ENCODE assay signal across 21 cellular contexts in the genomic region with DNA sequence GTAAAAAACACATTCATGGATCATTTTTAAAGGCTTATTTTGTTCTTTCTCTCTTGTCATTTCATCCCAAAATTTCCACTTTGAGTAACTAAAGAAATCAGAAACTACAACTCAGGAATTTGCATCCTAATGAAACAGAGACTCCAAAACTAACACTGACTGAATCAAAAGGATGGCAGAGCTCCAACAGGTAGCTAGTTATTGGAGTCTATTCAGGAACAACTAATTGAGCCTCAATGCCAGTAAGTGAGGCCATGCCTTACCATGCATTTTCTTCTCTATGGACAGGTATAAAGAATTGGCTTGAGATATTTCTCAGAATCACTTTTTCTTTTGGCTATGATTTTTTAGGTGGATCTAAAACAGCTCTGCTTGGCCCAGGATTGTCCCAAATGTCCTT.
"Had no signal": no experiment of that assay in that cellular context is flagged by ENCODE, and none has a peak within 500 bp of the region (broad histone marks: within the 10 kb centered on the region; RNA-seq: fewer than 3 reads in every experiment).

No MANE protein-coding gene starts in this region.

- H3K4me3 ChIP-seq: hepatocyte, left ventricle myocardium inferior, lower lobe of right lung, prostate gland, right lobe of liver, tibial artery, upper lobe of left lung, uterus had no signal

- FAIRE-seq: endothelial cell of umbilical vein, kidney had no signal

- ATAC-seq: foreskin keratinocyte; left cardiac atrium; lower lobe of right lung; right lobe of liver; stimulated activated effector memory CD8-positive, alpha-beta T cell treated with anti-CD3 and anti-CD28 coated beads, Interleukin-12 subunit alpha, Interleukin-12 subunit beta, amount 100 ng/mL, for 72 hours had no signal

- H3K27me3 ChIP-seq: hepatocyte, tibial artery, upper lobe of left lung, uterus had no signal

- DNase-seq: effector CD4-positive, alpha-beta T cell; endodermal cell; erythroblast; foreskin keratinocyte; head of caudate nucleus; kidney; left cardiac atrium; left ventricle myocardium inferior; lower lobe of right lung; mesendoderm; naive B cell; right lobe of liver; stimulated activated CD4-positive, alpha-beta T cell treated with anti-CD3 and anti-CD28 coated beads, Interleukin-4, amount 100 ng/mL, for 1 hour; stimulated activated CD8-positive, alpha-beta memory T cell treated with anti-CD3 and anti-CD28 coated beads, Interleukin-4, amount 100 ng/mL, for 48 hours; tibial artery; upper lobe of left lung; uterus had no signal

- H3K36me3 ChIP-seq: left ventricle myocardium inferior, lower lobe of right lung, prostate gland, right lobe of liver, tibial artery, upper lobe of left lung, uterus had no signal
